1 cellular context compared by ENCODE assay signal in genomic region chr12:55499231-55499630, GRCh38.
TF ChIP-seq lines count a peak whose summit lies in the region.

No MANE protein-coding gene starts in this region.

TF ChIP-seq in K562, 482 proteins besides CTCF, POLR2A, EP300 and RAD21:
- TF ChIP-seq ZNF551 (CRISPR knock-in tag; IDR thresholded peaks at IDR 0.05) (no peak), RAD51 (IDR thresholded peaks at IDR 0.05; ENCODE audit: borderline replicate concordance, low read depth) (peak; percentile 14; the same call in 1 of the 2 replicates), ZNF133 (CRISPR knock-in tag; IDR thresholded peaks at IDR 0.05) (no peak), ZNF165 (CRISPR knock-in tag; IDR thresholded peaks at IDR 0.05; ENCODE audit: borderline replicate concordance) (no peak)
